ENCODE assay signal across 8 cellular contexts in genomic region chrX:48475774-48476577, GRCh38. TPM values are rescaled to one million over a fixed set of nuclear protein-coding genes. Genes with fewer than 3 reads are reported as not detected.
A peak's percentile ranks its signal among the peaks of the same experiment; 100 is the strongest.
DNase-seq lines count a peak whose midpoint lies in the region; ATAC-seq and TF ChIP-seq lines count a peak whose summit lies in the region.

A gene with protein sequence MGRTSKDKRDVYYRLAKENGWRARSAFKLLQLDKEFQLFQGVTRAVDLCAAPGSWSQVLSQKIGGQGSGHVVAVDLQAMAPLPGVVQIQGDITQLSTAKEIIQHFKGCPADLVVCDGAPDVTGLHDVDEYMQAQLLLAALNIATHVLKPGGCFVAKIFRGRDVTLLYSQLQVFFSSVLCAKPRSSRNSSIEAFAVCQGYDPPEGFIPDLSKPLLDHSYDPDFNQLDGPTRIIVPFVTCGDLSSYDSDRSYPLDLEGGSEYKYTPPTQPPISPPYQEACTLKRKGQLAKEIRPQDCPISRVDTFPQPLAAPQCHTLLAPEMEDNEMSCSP (plus strand): TSS chrX:48476199. CDS start chrX:48478048, 1,849 bp downstream.

- H3F3A ChIP-seq in OCI-LY1 (ENCODE audit: insufficient read depth, low read length) = no peaks in the 10 kb centered on the region

- CTCF ChIA-PET in Caco-2 (lab: Charles Lee) = no interaction called here

- no peak for TF ChIP-seq CTCF in Caco-2 (IDR thresholded peaks at IDR 0.05; ENCODE audit: insufficient read depth in 1 of 2, low read depth in 1 of 2, low read length in 1 of 2, severe bottlenecking in 1 of 2, unreplicated experiment in 1 of 2)
- no peak for TF ChIP-seq CTCF in OCI-LY1 (IDR thresholded peaks at IDR 0.05; ENCODE audit: low read length)
- no peak for TF ChIP-seq CTCF in mesothelial cell of epicardium (IDR thresholded peaks at IDR 0.05; ENCODE audit: unreplicated experiment)

- peaks cover 24% of the 10 kb centered on the region for H3K4me1 Mint-ChIP-seq in Caco-2 (ENCODE audit: low read depth, unreplicated experiment)
- peaks cover 23% of the 10 kb centered on the region for H3K4me1 Mint-ChIP-seq in mesothelial cell of epicardium

- intact Hi-C loops in Caco-2 (cut with micrococcal nuclease; ENCODE audit: unreplicated experiment) = no loop called here

- in situ Hi-C loops in endometrial microvascular endothelial cells (cut with HindIII; ENCODE audit: inconsistent ontology term, low pct_unique_long_range_greater_than_20kb, low sequenced_read_pairs) = no loop called here

- H3K27ac Mint-ChIP-seq in Caco-2 (ENCODE audit: unreplicated experiment) (peak within 1 kb of the TSS; percentile 98), mesothelial cell of epicardium (peak within 1 kb of the TSS; percentile 80)

- no peak within 1 kb of the TSS; the same call in 1 of the 2 replicates for H2AFZ ChIP-seq in OCI-LY1 (ENCODE audit: low read length)

- peak within 1 kb of the TSS; percentile 95 for H3K4me2 ChIP-seq in OCI-LY1 (ENCODE audit: low read length)

- H3K27ac ChIP-seq in HUES48 (ENCODE audit: low read depth, low read length) = peak within 1 kb of the TSS; percentile 57
- H3K27ac ChIP-seq in OCI-LY1 (ENCODE audit: low read depth, low read length, poor library complexity, severe bottlenecking) = peak within 1 kb of the TSS; percentile 66

- H3K9me3 Mint-ChIP-seq in Caco-2 (ENCODE audit: unreplicated experiment) (no peaks in the 10 kb centered on the region), mesothelial cell of epicardium (peaks cover 18% of the 10 kb centered on the region)

- H3K4me3 ChIP-seq in Caco-2 (ENCODE audit: low read depth, low read length) (peak within 1 kb of the TSS; percentile 59), HUES48 (ENCODE audit: low read depth, low read length) (peak within 1 kb of the TSS; percentile 71), OCI-LY1 (ENCODE audit: low read depth, low read length, poor library complexity, severe bottlenecking) (peak within 1 kb of the TSS; percentile 97)

- POLR2A ChIA-PET in Caco-2 (lab: Charles Lee) = interaction anchor here (0.6 kb wide), 1 partner anchor 27 kb away, joined by 3 read pairs; no protein-coding TSS in a partner anchor

- DNase-seq in Caco-2 (peak; percentile 79 to 87), mesothelial cell of epicardium (ENCODE audit: low spot score in 2 of 2, unreplicated experiment in 2 of 2) (peak; percentile 48 to 73)
- DNase-seq in activated CD8-positive, alpha-beta memory T cell treated with anti-CD3 and anti-CD28 coated beads, Interleukin-2, amount 50 U/mL, for 4 hours = peak; percentile 86
- DNase-seq in stimulated activated CD8-positive, alpha-beta memory T cell treated with anti-CD3 and anti-CD28 coated beads, Interleukin-15, amount 100 ng/mL, for 48 hours (ENCODE audit: low read depth in 2 of 2) = peak; percentile 74 to 78

- no peaks in the 10 kb centered on the region for H3K9me2 ChIP-seq in OCI-LY1 (ENCODE audit: low read depth, low read length)

- BruUV-seq in Caco-2 (replicated peaks; lab: Mats Ljungman, UMichigan) = TSS peak; percentile 42

- H3K9me3 ChIP-seq in Caco-2 (no peaks in the 10 kb centered on the region), HUES48 (ENCODE audit: control insufficient read depth, insufficient read depth, low read length) (peaks cover 20% of the 10 kb centered on the region; the same call in 1 of the 2 replicates), OCI-LY1 (ENCODE audit: low read length) (no peaks in the 10 kb centered on the region)

- peak; percentile 81 for ATAC-seq in GM21390 (IDR thresholded peaks at IDR 0.05; ENCODE audit: unreplicated experiment)

- peaks cover 15% of the 10 kb centered on the region for H3K79me2 ChIP-seq in OCI-LY1 (ENCODE audit: insufficient read depth, low read length)

- H3K36me3 ChIP-seq in Caco-2 (ENCODE audit: control insufficient read depth, insufficient read depth, low read length) (no peaks in the 10 kb centered on the region), HUES48 (ENCODE audit: control insufficient read depth, insufficient read depth, low read length) (peaks cover 2% of the 10 kb centered on the region; the same call in 1 of the 2 replicates), OCI-LY1 (ENCODE audit: insufficient read depth, low read length) (peaks cover 7% of the 10 kb centered on the region; the same call in 1 of the 2 replicates)

- H3K27me3 ChIP-seq in Caco-2 (replicated peaks; ENCODE audit: control insufficient read depth, insufficient read depth, low read length) (no peaks in the 10 kb centered on the region), HUES48 (ENCODE audit: control insufficient read depth, insufficient read depth, low read length) (no peaks in the 10 kb centered on the region), OCI-LY1 (ENCODE audit: insufficient read depth, low read length) (no peaks in the 10 kb centered on the region)

- H3K9ac ChIP-seq in HUES48 (ENCODE audit: low read depth, low read length) = peak within 1 kb of the TSS; percentile 77
- H3K9ac ChIP-seq in OCI-LY1 (ENCODE audit: low read length) = peak within 1 kb of the TSS; percentile 96

- H3K4me1 ChIP-seq in Caco-2 = peaks cover 7% of the 10 kb centered on the region
- H3K4me1 ChIP-seq in HUES48 (ENCODE audit: control insufficient read depth, insufficient read depth, low read length) = peaks cover 12% of the 10 kb centered on the region
- H3K4me1 ChIP-seq in OCI-LY1 (ENCODE audit: insufficient read depth, low read length, severe bottlenecking) = peaks cover 15% of the 10 kb centered on the region

- H3K36me3 Mint-ChIP-seq in Caco-2 (ENCODE audit: insufficient read depth, unreplicated experiment) (peaks cover 19% of the 10 kb centered on the region), mesothelial cell of epicardium (peaks cover 9% of the 10 kb centered on the region)

- H3K27me3 Mint-ChIP-seq in Caco-2 (ENCODE audit: insufficient read depth, unreplicated experiment) (no peaks in the 10 kb centered on the region), mesothelial cell of epicardium (ENCODE audit: low read depth) (no peaks in the 10 kb centered on the region)

- no peaks in the 10 kb centered on the region for H4K20me1 ChIP-seq in OCI-LY1 (ENCODE audit: insufficient read depth, low read length)

- H3K4me3 Mint-ChIP-seq in Caco-2 (ENCODE audit: unreplicated experiment) = peak within 1 kb of the TSS; percentile 97
- H3K4me3 Mint-ChIP-seq in mesothelial cell of epicardium = peak within 1 kb of the TSS; percentile 88

RNA-seq across cellular contexts. Expression of the gene that starts here (rescaled TPM):
- total RNA-seq in Caco-2 (2022) (41.1 and 41.6 TPM in 2 replicates), endometrial microvascular endothelial cells (ENCODE audit: inconsistent ontology term) (93.7 TPM), mesothelial cell of epicardium (37.5 to 42.2 TPM (median 42.1 TPM) in 3 replicates)

Comparison
In these comparisons a context has a peak if more than half of its experiments do, and no peak if none do; other contexts are left out.
1. Peak in every context shown above with its lines: DNase-seq, ATAC-seq, H3K4me3 ChIP-seq and H3K27ac ChIP-seq.